In genomic region chr18:41959045-41959444, GRCh38 we compare ENCODE assay signal across 2 cellular contexts.
A peak's percentile ranks its signal among the peaks of the same experiment; 100 is the strongest.
TF ChIP-seq lines count a peak whose summit lies in the region.

No MANE protein-coding gene starts in this region.

TF ChIP-seq in HepG2, 621 proteins besides CTCF, POLR2A, EP300 and RAD21:
- no peak for TF ChIP-seq ZNF180 (CRISPR knock-in tag; IDR thresholded peaks at IDR 0.05; ENCODE audit: borderline replicate concordance, low read depth)
- TF ChIP-seq NFE2L2 (IDR thresholded peaks at IDR 0.05; ENCODE audit: low read length), result peak; percentile 78
TF ChIP-seq in HepG2: peak in this region for 1.

TF ChIP-seq in K562, 482 proteins besides CTCF, POLR2A, EP300 and RAD21:
- no peak for TF ChIP-seq DNMT1 (IDR thresholded peaks at IDR 0.05)
- no peak for TF ChIP-seq ZNF224 (CRISPR knock-in tag; IDR thresholded peaks at IDR 0.05)
- peak; percentile 47; the same call in 1 of the 2 replicates for TF ChIP-seq NFE2L1 (tag; IDR thresholded peaks at IDR 0.05; ENCODE audit: borderline replicate concordance, low read depth)
- TF ChIP-seq MAFK (IDR thresholded peaks at IDR 0.05; ENCODE audit: low read length), result peak; percentile 39; the same call in 1 of the 2 replicates
- TF ChIP-seq NR2C2 (CRISPR knock-in tag; IDR thresholded peaks at IDR 0.05), result no peak
- no peak for TF ChIP-seq NR2C2 (tag; IDR thresholded peaks at IDR 0.05)
- no peak for TF ChIP-seq KHSRP (IDR thresholded peaks at IDR 0.05)
- TF ChIP-seq CBX5 (IDR thresholded peaks at IDR 0.05; ENCODE audit: borderline replicate concordance, low read depth), result no peak
- TF ChIP-seq NFE2 (IDR thresholded peaks at IDR 0.05; ENCODE audit: low read depth), result 0 out of 2 replicates have a peak, but pooled peaks have one; percentile 14
- no peak for TF ChIP-seq MTA3 (IDR thresholded peaks at IDR 0.05; ENCODE audit: borderline replicate concordance)
- peak; percentile 67 for TF ChIP-seq MAFG (tag; conservative IDR thresholded peaks at IDR 0.05)
- no peak for TF ChIP-seq ZBED1 (IDR thresholded peaks at IDR 0.05)
- peak; percentile 51 for TF ChIP-seq MAFF (IDR thresholded peaks at IDR 0.05; ENCODE audit: low read length)
